12 cellular contexts compared by ENCODE assay signal in genomic region chr7:20030417-20030816, GRCh38.
DNase-seq lines count a peak whose midpoint lies in the region; ATAC-seq and TF ChIP-seq lines count a peak whose summit lies in the region.
"Had no signal": no experiment of that assay in that cellular context is flagged by ENCODE, and none has a peak within 500 bp of the region (broad histone marks: within the 10 kb centered on the region; RNA-seq: fewer than 3 reads in every experiment).

No MANE protein-coding gene starts in this region.

- no peak for TF ChIP-seq CTCF in natural killer cell (IDR thresholded peaks at IDR 0.05)

- peaks cover 2 to 6% of the 10 kb centered on the region in 2 donors for H3K9me3 Mint-ChIP-seq in natural killer cell
- H3K9me3 Mint-ChIP-seq in T-helper 2 cell treated with Interferon-gamma antibody and Interleukin-4, amounts not matched to agents 5 μg/mL and 100 μg/mL, for 36 hours = no peaks in the 10 kb centered on the region
- H3K9me3 Mint-ChIP-seq: neural crest cell had no signal

- intact Hi-C loops in natural killer cell (cut with micrococcal nuclease) = no loop called here

- H3K27ac Mint-ChIP-seq in natural killer cell = no peak overlapping the region
- no peak overlapping the region for H3K27ac Mint-ChIP-seq in T-helper 2 cell treated with Interferon-gamma antibody and Interleukin-4, amounts not matched to agents 5 μg/mL and 100 μg/mL, for 36 hours

- no peaks in the 10 kb centered on the region for H3K27me3 Mint-ChIP-seq in natural killer cell (ENCODE audit: low read depth in 2 of 2)
- no peaks in the 10 kb centered on the region for H3K27me3 Mint-ChIP-seq in T-helper 2 cell treated with Interferon-gamma antibody and Interleukin-4, amounts not matched to agents 5 μg/mL and 100 μg/mL, for 36 hours (ENCODE audit: low read depth)

- peak; percentile 15 for DNase-seq in astrocyte of the hippocampus (ENCODE audit: low read depth, low spot score)
- DNase-seq in natural killer cell = no peak
- no peak for DNase-seq in erythroblast (lab: John Stamatoyannopoulos, UW)
- no peak for DNase-seq in mesenteric fat pad (ENCODE audit: low spot score)
- no peak for DNase-seq in T-helper 2 cell treated with Interferon-gamma antibody and Interleukin-4, amounts not matched to agents 5 μg/mL and 100 μg/mL, for 36 hours (ENCODE audit: low spot score)
- DNase-seq: central memory CD4-positive, alpha-beta T cell; head of caudate nucleus; NCI-H187 treated with DMSO at 0.1 percent for 48 hours had no signal

- no peaks in the 10 kb centered on the region for H3K4me1 Mint-ChIP-seq in natural killer cell
- no peaks in the 10 kb centered on the region for H3K4me1 Mint-ChIP-seq in T-helper 2 cell treated with Interferon-gamma antibody and Interleukin-4, amounts not matched to agents 5 μg/mL and 100 μg/mL, for 36 hours (ENCODE audit: low read depth)

- ATAC-seq in GM18519 (IDR thresholded peaks at IDR 0.05; ENCODE audit: low FRiP score, unreplicated experiment) = peak; percentile 65
- peak; percentile 84 for ATAC-seq in GM21529 (IDR thresholded peaks at IDR 0.05; ENCODE audit: unreplicated experiment)
- ATAC-seq in HG03135 (IDR thresholded peaks at IDR 0.05; ENCODE audit: unreplicated experiment) = peak; percentile 90
- ATAC-seq in natural killer cell = no peak

- H3K36me3 Mint-ChIP-seq in natural killer cell = no peaks in the 10 kb centered on the region
- no peaks in the 10 kb centered on the region for H3K36me3 Mint-ChIP-seq in T-helper 2 cell treated with Interferon-gamma antibody and Interleukin-4, amounts not matched to agents 5 μg/mL and 100 μg/mL, for 36 hours (ENCODE audit: low read depth)

- H3K4me3 Mint-ChIP-seq in natural killer cell = no peak overlapping the region
- no peak overlapping the region for H3K4me3 Mint-ChIP-seq in T-helper 2 cell treated with Interferon-gamma antibody and Interleukin-4, amounts not matched to agents 5 μg/mL and 100 μg/mL, for 36 hours
- H3K4me3 Mint-ChIP-seq: neural crest cell had no signal

- no peak for TF ChIP-seq POLR2A in erythroblast (IDR thresholded peaks at IDR 0.05; ENCODE audit: low read length)

Comparison
In these comparisons a context has a peak if more than half of its experiments do, and no peak if none do; other contexts are left out.
1. ATAC-seq: peak in GM18519 (single experiment), GM21529 (single experiment) and HG03135 (single experiment); none in natural killer cell (0 of 3).